ENCODE assay signal across 9 cellular contexts in genomic region chr14:21557084-21557901, GRCh38. TPM values are rescaled to one million over a fixed set of nuclear protein-coding genes. Genes with fewer than 3 reads are reported as not detected.
A peak's percentile ranks its signal among the peaks of the same experiment; 100 is the strongest.
DNase-seq lines count a peak whose midpoint lies in the region; ATAC-seq and TF ChIP-seq lines count a peak whose summit lies in the region.
"Had no signal": no experiment of that assay in that cellular context is flagged by ENCODE, and none has a peak within 500 bp of the region (broad histone marks: within the 10 kb centered on the region; RNA-seq: fewer than 3 reads in every experiment).

No MANE protein-coding gene starts in this region.

- no peak overlapping the region for H3K4ac ChIP-seq in IMR-90 (ENCODE audit: low read depth, low read length)

- H3K4me2 ChIP-seq in IMR-90 (ENCODE audit: low read depth, low read length) (peak overlapping the region; percentile 70), OCI-LY1 (ENCODE audit: low read length) (peak overlapping the region; percentile 28; the same call in 1 of the 2 replicates)

- H2AK5ac ChIP-seq in IMR-90 (ENCODE audit: low read depth, low read length), result no peak overlapping the region

- no peaks in the 10 kb centered on the region for H3K9me1 ChIP-seq in IMR-90 (ENCODE audit: insufficient read depth, low read length)

- CTCF ChIA-PET in IMR-90 (lab: Yijun Ruan, JAX), result interaction anchor here (0.6 to 1.4 kb wide), 3 partner anchors 31 to 174 kb away, joined by 3 to 8 read pairs (median 4); partner anchors contain the start of gene SALL2

- no peak overlapping the region for H2AK9ac ChIP-seq in IMR-90 (replicated peaks; ENCODE audit: low read depth, low read length, poor library complexity)

- H3K18ac ChIP-seq in IMR-90 (ENCODE audit: low read depth, low read length), result no peak overlapping the region

- no peaks in the 10 kb centered on the region for H3K4me1 ChIP-seq in IMR-90 (ENCODE audit: control insufficient read depth, insufficient read depth, low read length)
- peaks cover 5% of the 10 kb centered on the region for H3K4me1 ChIP-seq in OCI-LY1 (ENCODE audit: insufficient read depth, low read length, severe bottlenecking)
- H3K4me1 ChIP-seq in mucosa of rectum (ENCODE audit: control insufficient read depth in 2 of 2, insufficient read depth in 2 of 2, low read length in 2 of 2), result peaks cover 4 to 5% of the 10 kb centered on the region in 2 donors

- TF ChIP-seq CTCF in IMR-90 (conservative IDR thresholded peaks at IDR 0.05; ENCODE audit: low read depth, low read length) (peak; percentile 80), OCI-LY1 (IDR thresholded peaks at IDR 0.05; ENCODE audit: low read length) (peak; percentile 83), epithelial cell of proximal tubule (conservative IDR thresholded peaks at IDR 0.05; ENCODE audit: low read depth, low read length) (peak; percentile 77)

- H3K27me3 ChIP-seq in IMR-90 (ENCODE audit: control insufficient read depth, insufficient read depth, low read length) (no peaks in the 10 kb centered on the region), OCI-LY1 (ENCODE audit: insufficient read depth, low read length) (no peaks in the 10 kb centered on the region), mucosa of rectum (ENCODE audit: control insufficient read depth in 2 of 2, insufficient read depth in 2 of 2, low read length in 2 of 2) (no peaks in the 10 kb centered on the region)

- H3K23ac ChIP-seq in IMR-90 (ENCODE audit: low read depth, low read length), result no peak overlapping the region

- no peak overlapping the region for H4K8ac ChIP-seq in IMR-90 (ENCODE audit: low read depth in 2 of 2, low read length in 2 of 2)

- H2AFZ ChIP-seq in IMR-90 (replicated peaks; ENCODE audit: low read length, poor library complexity) (peak overlapping the region; percentile 73), OCI-LY1 (ENCODE audit: low read length) (no peak overlapping the region)

- H2BK15ac ChIP-seq in IMR-90 (ENCODE audit: low read depth, low read length), result no peak overlapping the region

- H3K79me1 ChIP-seq in IMR-90 (ENCODE audit: low read depth in 1 of 2, low read length in 2 of 2), result no peaks in the 10 kb centered on the region

- H3K36me3 ChIP-seq in IMR-90 (ENCODE audit: control insufficient read depth, insufficient read depth, low read length) (no peaks in the 10 kb centered on the region), OCI-LY1 (ENCODE audit: insufficient read depth, low read length) (no peaks in the 10 kb centered on the region), mucosa of rectum (ENCODE audit: control insufficient read depth in 2 of 2, insufficient read depth in 2 of 2, low read length in 2 of 2) (no peaks in the 10 kb centered on the region)

- H3K27ac ChIP-seq in IMR-90 (ENCODE audit: insufficient read depth, low read length) (no peak overlapping the region), OCI-LY1 (ENCODE audit: low read depth, low read length, poor library complexity, severe bottlenecking) (no peak overlapping the region), mucosa of rectum (ENCODE audit: low read depth in 2 of 2, low read length in 2 of 2) (peak overlapping the region in 1 of 2 donors; percentile 32)

- no peaks in the 10 kb centered on the region for H3K9me2 ChIP-seq in OCI-LY1 (ENCODE audit: low read depth, low read length)

- no peak overlapping the region for H2BK20ac ChIP-seq in IMR-90 (ENCODE audit: low read depth, low read length)

- POLR2A ChIA-PET in IMR-90 (lab: Charles Lee; ENCODE audit: unreplicated experiment), result no interaction called here

- H3F3A ChIP-seq in OCI-LY1 (ENCODE audit: insufficient read depth, low read length), result no peaks in the 10 kb centered on the region

- H4K91ac ChIP-seq in IMR-90 (ENCODE audit: insufficient read depth, low read depth, low read length), result no peak overlapping the region

- TF ChIP-seq RAD21 in IMR-90 (IDR thresholded peaks at IDR 0.05; ENCODE audit: low read length), result peak; percentile 81

- dilution Hi-C loops in IMR-90 (cut with HindIII; ENCODE audit: low sequenced_read_pairs, unreplicated experiment), result no loop called here

- in situ Hi-C loops in IMR-90 (cut with MboI; ENCODE audit: low sequenced_read_pairs), result no loop called here

- H3K9ac ChIP-seq in IMR-90 (ENCODE audit: low read depth, low read length) (no peak overlapping the region; the same call in 1 of the 2 replicates), OCI-LY1 (ENCODE audit: low read length) (no peak overlapping the region), mucosa of rectum (ENCODE audit: low read depth in 1 of 2, low read length in 2 of 2) (no peak overlapping the region)

- H3K14ac ChIP-seq in IMR-90 (replicated peaks; ENCODE audit: low read depth, low read length), result no peak overlapping the region

- H3K79me2 ChIP-seq in OCI-LY1 (ENCODE audit: insufficient read depth, low read length), result no peaks in the 10 kb centered on the region

- intact Hi-C loops in IMR-90 (cut with micrococcal nuclease), result loop anchor here (1.0 to 10.0 kb wide), 6 partner anchors 45 to 312 kb away; partner anchors contain the start of genes CHD8, METTL3 and TOX4

- no peaks in the 10 kb centered on the region for H3K9me3 ChIP-seq in IMR-90 (ENCODE audit: control insufficient read depth, insufficient read depth, low read length)
- H3K9me3 ChIP-seq in OCI-LY1 (ENCODE audit: low read length), result no peaks in the 10 kb centered on the region
- H3K9me3 ChIP-seq in mucosa of rectum (ENCODE audit: control insufficient read depth in 2 of 2, low read length in 2 of 2), result no peaks in the 10 kb centered on the region

- H2BK120ac ChIP-seq in IMR-90 (ENCODE audit: low read depth, low read length), result no peak overlapping the region

- WGBS in IMR-90 (ENCODE audit: extremely low coverage in 2 of 2, insufficient read length in 1 of 2), 2 experiments, result no CpG with 5 or more reads among the region's 11 CpGs

- H2BK5ac ChIP-seq in IMR-90 (ENCODE audit: low read depth, low read length, poor library complexity, severe bottlenecking), result no peak overlapping the region

- no peaks in the 10 kb centered on the region for H4K20me1 ChIP-seq in IMR-90 (ENCODE audit: insufficient read depth, low read length)
- no peaks in the 10 kb centered on the region for H4K20me1 ChIP-seq in OCI-LY1 (ENCODE audit: insufficient read depth, low read length)

- peak; percentile 85 for DNase-seq in DMS53 (lab: John Stamatoyannopoulos, UW)
- DNase-seq in IMR-90, result peak; percentile 85
- DNase-seq in activated T-cell treated with anti-CD3 and anti-CD28 coated beads for 4 hours, result peak; percentile 76
- peak; percentile 67 for DNase-seq in epithelial cell of proximal tubule (ENCODE audit: low read depth)
- peak; percentile 38 to 55 for DNase-seq in stimulated activated CD8-positive, alpha-beta memory T cell treated with anti-CD3 and anti-CD28 coated beads, Interleukin-4, amount 100 ng/mL, for 1 hour (ENCODE audit: low read depth in 2 of 2, low spot score in 1 of 2)

- H3K56ac ChIP-seq in IMR-90 (ENCODE audit: extremely low read depth, insufficient read depth, low read length), result no peak overlapping the region

- peak overlapping the region; percentile 17; the same call in 1 of the 2 replicates for H3K4me3 ChIP-seq in IMR-90 (ENCODE audit: insufficient read depth, low read depth, low read length)
- peak overlapping the region; percentile 8 for H3K4me3 ChIP-seq in OCI-LY1 (ENCODE audit: low read depth, low read length, poor library complexity, severe bottlenecking)
- H3K4me3 ChIP-seq in epithelial cell of proximal tubule (ENCODE audit: low read depth, low read length), result peak overlapping the region; percentile 45
- peak overlapping the region; percentile 28 to 72 for H3K4me3 ChIP-seq in mucosa of rectum (ENCODE audit: low read length in 2 of 2)

- H4K5ac ChIP-seq in IMR-90 (ENCODE audit: low read depth, low read length), result no peak overlapping the region; the same call in 1 of the 2 replicates

- BruUV-seq in IMR-90 (replicated peaks; lab: Mats Ljungman, UMichigan), result no TSS peak

- ATAC-seq in IMR-90 (ENCODE audit: low read depth) (peak; percentile 92), GM18868 (IDR thresholded peaks at IDR 0.05; ENCODE audit: unreplicated experiment) (no peak)

- TF ChIP-seq POLR2A in IMR-90 (IDR thresholded peaks at IDR 0.05; ENCODE audit: low read depth, low read length), result no peak

TF ChIP-seq in IMR-90, 13 proteins besides CTCF, POLR2A, EP300 and RAD21 (continues in another document):
- no peak for TF ChIP-seq ELK1 (IDR thresholded peaks at IDR 0.05; ENCODE audit: borderline replicate concordance, low read depth, low read length)
- no peak for TF ChIP-seq MAZ (IDR thresholded peaks at IDR 0.05; ENCODE audit: borderline replicate concordance, low read depth, low read length)
- no peak for TF ChIP-seq RFX5 (IDR thresholded peaks at IDR 0.05; ENCODE audit: low read depth, low read length)
- TF ChIP-seq CEBPB (IDR thresholded peaks at IDR 0.05; ENCODE audit: low read depth, low read length), result no peak
- TF ChIP-seq FOS (IDR thresholded peaks at IDR 0.05; ENCODE audit: low read depth, low read length), result no peak
- no peak for TF ChIP-seq BHLHE40 (IDR thresholded peaks at IDR 0.05; ENCODE audit: low read depth, low read length)
- no peak for TF ChIP-seq MAFK (IDR thresholded peaks at IDR 0.05; ENCODE audit: low read depth, low read length)
- no peak for TF ChIP-seq RCOR1 (IDR thresholded peaks at IDR 0.05; ENCODE audit: insufficient replicate concordance, low read length)
- TF ChIP-seq SMC3 (IDR thresholded peaks at IDR 0.05; ENCODE audit: low read depth, low read length), result peak; percentile 68
- no peak for TF ChIP-seq MXI1 (IDR thresholded peaks at IDR 0.05; ENCODE audit: borderline replicate concordance, low read depth, low read length)

RNA-seq across cellular contexts. Expression of gene OR10G3, which starts 22.6 kb away (rescaled TPM):
- total RNA-seq in IMR-90 (2012; rRNA removed) (not detected in 2 replicates), epithelial cell of proximal tubule (not detected in 2 replicates)
- polyA plus RNA-seq in IMR-90 (2012; rRNA removed), result not detected in 2 replicates
- polyA plus RNA-seq in IMR-90 (2012; cell fraction: cytosol; rRNA removed), result not detected in 2 replicates
- not detected in 2 replicates for polyA plus RNA-seq in IMR-90 (2012; cell fraction: nucleus; rRNA removed; ENCODE audit: low replicate concordance)
- total RNA-seq: subcutaneous adipose tissue had no signal

RNA-seq across cellular contexts. Expression of gene SALL2, which starts 31.1 kb away (rescaled TPM):
- total RNA-seq in IMR-90 (2012; rRNA removed), result 2.8 and 2.9 TPM in 2 replicates
- polyA plus RNA-seq in IMR-90 (2012; rRNA removed), result 10.1 and 12.6 TPM in 2 replicates
- 3.2 and 7.0 TPM in 2 replicates for polyA plus RNA-seq in IMR-90 (2012; cell fraction: cytosol; rRNA removed)
- 2.7 and 4.5 TPM in 2 replicates for polyA plus RNA-seq in IMR-90 (2012; cell fraction: nucleus; rRNA removed; ENCODE audit: low replicate concordance)
- total RNA-seq in epithelial cell of proximal tubule, result 12.1 and 29.7 TPM in 2 replicates

RNA-seq across cellular contexts. Expression of gene METTL3, which starts 46.2 kb away (rescaled TPM):
- total RNA-seq in IMR-90 (2012; rRNA removed) (68.9 and 109 TPM in 2 replicates), epithelial cell of proximal tubule (78.9 and 81.7 TPM in 2 replicates)
- 77.5 and 90.6 TPM in 2 replicates for polyA plus RNA-seq in IMR-90 (2012; rRNA removed)
- 54.6 and 81.9 TPM in 2 replicates for polyA plus RNA-seq in IMR-90 (2012; cell fraction: cytosol; rRNA removed)
- 398 and 437 TPM in 2 replicates for polyA plus RNA-seq in IMR-90 (2012; cell fraction: nucleus; rRNA removed; ENCODE audit: low replicate concordance)
